ENCODE assay signal across 1 cellular context in genomic region chr11:58578136-58578634, GRCh38.
TF ChIP-seq lines count a peak whose summit lies in the region.

No MANE protein-coding gene starts in this region.

TF ChIP-seq in K562, 482 proteins besides CTCF, POLR2A, EP300 and RAD21 (continued from another document and continues in another):
- no peak for TF ChIP-seq MLX (CRISPR knock-in tag; conservative IDR thresholded peaks at IDR 0.05)
- TF ChIP-seq KHSRP (IDR thresholded peaks at IDR 0.05) = no peak
- peak; percentile 42; the same call in 1 of the 2 replicates for TF ChIP-seq NFE2 (IDR thresholded peaks at IDR 0.05; ENCODE audit: low read depth)
- no peak for TF ChIP-seq TRIM24 (IDR thresholded peaks at IDR 0.05)
- no peak for TF ChIP-seq MITF (IDR thresholded peaks at IDR 0.05)
- TF ChIP-seq MTA3 (IDR thresholded peaks at IDR 0.05; ENCODE audit: borderline replicate concordance) = no peak
- no peak for TF ChIP-seq SIN3B (IDR thresholded peaks at IDR 0.05; ENCODE audit: low read depth)
- no peak for TF ChIP-seq THRA (IDR thresholded peaks at IDR 0.05)
- TF ChIP-seq IRF1 (CRISPR knock-in tag; IDR thresholded peaks at IDR 0.05; ENCODE audit: borderline replicate concordance) = no peak
- peak; percentile 75 for TF ChIP-seq RBFOX2 (IDR thresholded peaks at IDR 0.05; ENCODE audit: low read depth, low read length)
- TF ChIP-seq SNRNP70 (optimal IDR thresholded peaks at IDR 0.05; ENCODE audit: low read depth, low read length) = no peak
- no peak for TF ChIP-seq JUNB (CRISPR knock-in tag; conservative IDR thresholded peaks at IDR 0.05)
- TF ChIP-seq ZNF3 (CRISPR knock-in tag; IDR thresholded peaks at IDR 0.05) = no peak
- no peak for TF ChIP-seq ZBTB26 (CRISPR knock-in tag; IDR thresholded peaks at IDR 0.05)
- TF ChIP-seq CHCHD3 (CRISPR knock-in tag; IDR thresholded peaks at IDR 0.05) = no peak
- no peak for TF ChIP-seq KLF1 (tag; IDR thresholded peaks at IDR 0.05)
- no peak for TF ChIP-seq ZKSCAN1 (IDR thresholded peaks at IDR 0.05; ENCODE audit: low read depth, low read length)
- TF ChIP-seq CHD7 (IDR thresholded peaks at IDR 0.05; ENCODE audit: low read depth, low read length) = no peak
- no peak for TF ChIP-seq ELK3 (CRISPR knock-in tag; IDR thresholded peaks at IDR 0.05)
- no peak for TF ChIP-seq IRF2 (CRISPR knock-in tag; IDR thresholded peaks at IDR 0.05)
- no peak for TF ChIP-seq CEBPZ (IDR thresholded peaks at IDR 0.05; ENCODE audit: borderline replicate concordance, low read depth, low read length)
- TF ChIP-seq SMARCA5 (IDR thresholded peaks at IDR 0.05) = no peak
- TF ChIP-seq DEAF1 (CRISPR knock-in tag; IDR thresholded peaks at IDR 0.05) = no peak
- TF ChIP-seq ETV6 (IDR thresholded peaks at IDR 0.05; ENCODE audit: borderline replicate concordance in 1 of 2, low read depth in 2 of 2, low read length in 1 of 2) = no peak
- no peak for TF ChIP-seq ETV6 (CRISPR knock-in tag; IDR thresholded peaks at IDR 0.05; ENCODE audit: borderline replicate concordance)
- TF ChIP-seq ZFP1 (CRISPR knock-in tag; IDR thresholded peaks at IDR 0.05) = no peak
- TF ChIP-seq SMAD4 (CRISPR knock-in tag; conservative IDR thresholded peaks at IDR 0.05) = no peak
- no peak for TF ChIP-seq BRD9 (IDR thresholded peaks at IDR 0.05; ENCODE audit: low read depth, partially characterized antibody)
- no peak for TF ChIP-seq DNMT1 (IDR thresholded peaks at IDR 0.05)
- no peak for TF ChIP-seq ZBTB7A (IDR thresholded peaks at IDR 0.05; ENCODE audit: borderline replicate concordance, control insufficient read depth, low read depth, low read length)
- no peak for TF ChIP-seq NFIX (CRISPR knock-in tag; IDR thresholded peaks at IDR 0.05; ENCODE audit: low read depth)
- 0 out of 2 replicates have a peak, but pooled peaks have one; percentile 71 for TF ChIP-seq ZNF644 (tag; IDR thresholded peaks at IDR 0.05; ENCODE audit: low read depth)
- TF ChIP-seq RBM39 (optimal IDR thresholded peaks at IDR 0.05; ENCODE audit: low read depth, low read length) = no peak
- TF ChIP-seq THAP7 (CRISPR knock-in tag; IDR thresholded peaks at IDR 0.05) = no peak
- TF ChIP-seq ZNF57 (CRISPR knock-in tag; IDR thresholded peaks at IDR 0.05) = no peak
- TF ChIP-seq ETV1 (tag; conservative IDR thresholded peaks at IDR 0.05; ENCODE audit: low read depth) = peak; percentile 88; the same call in 1 of the 2 replicates
